In genomic region chr3:27535809-27536392, GRCh38 we compare ENCODE assay signal across 14 cellular contexts. TPM values are rescaled to one million over a fixed set of nuclear protein-coding genes. Genes with fewer than 3 reads are reported as not detected.
DNase-seq lines count a peak whose midpoint lies in the region; ATAC-seq, FAIRE-seq and TF ChIP-seq lines count a peak whose summit lies in the region.
"Had no signal": no experiment of that assay in that cellular context is flagged by ENCODE, and none has a peak within 500 bp of the region (broad histone marks: within the 10 kb centered on the region; RNA-seq: fewer than 3 reads in every experiment).

No MANE protein-coding gene starts in this region.

- no peak for FAIRE-seq in urothelium cell line (lab: Jason Lieb, UNC)

- no peak overlapping the region for H3K4me3 Mint-ChIP-seq in T-helper 17 cell
- H3K4me3 Mint-ChIP-seq: dendritic cell treated with granulocyte-macrophage colony-stimulating factor and Interleukin-4, amounts not matched to agents 40 ng/mL and 50 ng/mL, for 4 days; naive B cell had no signal

- H3K9me3 ChIP-seq in T-helper 17 cell (ENCODE audit: control insufficient read depth, low read length, poor library complexity, severe bottlenecking): no peaks in the 10 kb centered on the region
- no peaks in the 10 kb centered on the region for H3K9me3 ChIP-seq in stomach

- no peak for TF ChIP-seq EP300 in stomach (IDR thresholded peaks at IDR 0.05)

- H3K27me3 ChIP-seq in stomach: no peaks in the 10 kb centered on the region

- peaks cover 13% of the 10 kb centered on the region for H3K4me1 Mint-ChIP-seq in T-helper 17 cell

- TF ChIP-seq CTCF in fibroblast of mammary gland (conservative IDR thresholded peaks at IDR 0.05; ENCODE audit: control insufficient read depth, insufficient read depth, low read depth, low read length) (no peak), stomach (IDR thresholded peaks at IDR 0.05) (no peak)

- DNase-seq in HCEC 1CT (peak; percentile 75), T-helper 17 cell (no peak), fibroblast of mammary gland (ENCODE audit: low read depth) (peak; percentile 44), stomach (no peak), NCI-H1417 (lab: John Stamatoyannopoulos, UW) (no peak), urothelium cell line (ENCODE audit: low spot score) (no peak)
- no peak for DNase-seq in stimulated activated CD8-positive, alpha-beta memory T cell treated with anti-CD3 and anti-CD28 coated beads, Interleukin-4, amount 100 ng/mL, for 48 hours
- DNase-seq: activated effector memory CD4-positive, alpha-beta T cell treated with Interleukin-2 at 50 U/mL for 16 hours; DMS79; KG1; naive B cell; SHP77 had no signal

- H3K36me3 Mint-ChIP-seq in T-helper 17 cell (ENCODE audit: low read depth): peaks cover 3% of the 10 kb centered on the region
- H3K36me3 Mint-ChIP-seq: naive B cell had no signal

- no peaks in the 10 kb centered on the region for H3K27me3 Mint-ChIP-seq in T-helper 17 cell
- H3K27me3 Mint-ChIP-seq: dendritic cell treated with granulocyte-macrophage colony-stimulating factor and Interleukin-4, amounts not matched to agents 40 ng/mL and 50 ng/mL, for 4 days had no signal

- ATAC-seq in T-helper 17 cell: no peak
- no peak for ATAC-seq in HG03521 (IDR thresholded peaks at IDR 0.05; ENCODE audit: unreplicated experiment)

- no peaks in the 10 kb centered on the region for H3K36me3 ChIP-seq in stomach

- intact Hi-C loops in stomach (cut with DNase I; ENCODE audit: low total_unique reads): no loop called here

- peak overlapping the region in 3 of 5 donors; percentile 60 to 83 (median 79) for H3K27ac ChIP-seq in stomach

- 52 to 95% (median 90%) methylated on average over 2 of the region's 2 CpGs for WGBS in stomach, 5 donors

- TF ChIP-seq POLR2A in stomach (IDR thresholded peaks at IDR 0.05): no peak

- peak overlapping the region; percentile 92 for H3K27ac Mint-ChIP-seq in T-helper 17 cell

- peaks cover 13 to 31% (median 22%) of the 10 kb centered on the region in 4 donors for H3K4me1 ChIP-seq in stomach

- H3K4me3 ChIP-seq in fibroblast of mammary gland (ENCODE audit: control insufficient read depth, low read depth, low read length) (no peak overlapping the region), stomach (no peak overlapping the region)

RNA-seq across cellular contexts. Expression of gene SLC4A7, which starts 51.7 kb away (rescaled TPM):
- total RNA-seq in T-helper 17 cell (10 to 100 TPM; 63.9 to 67.3 TPM), stomach (100 to 1,000 TPM in 2 of 5 donors, 10 to 100 TPM in 3; 16.9 to 212 (median 68.8) TPM)
- 1 to 10 TPM; 1.6 to 9.2 (median 3.7) TPM for polyA plus RNA-seq in stomach

Comparison
In these comparisons a context has a peak if more than half of its experiments do, and no peak if none do; other contexts are left out.
1. DNase-seq: peak in HCEC 1CT (single experiment) and fibroblast of mammary gland (single experiment); none in T-helper 17 cell (0 of 3), stomach (single experiment), stimulated activated CD8-positive, alpha-beta memory T cell treated with anti-CD3 and anti-CD28 coated beads, Interleukin-4, amount 100 ng/mL, for 48 hours (single experiment), NCI-H1417 (0 of 3) and urothelium cell line (single experiment).